In genomic region chr12:92829683-92830282, GRCh38 we compare ENCODE assay signal across 6 cellular contexts.
"Had no signal": no experiment of that assay in that cellular context is flagged by ENCODE, and none has a peak within 500 bp of the region (broad histone marks: within the 10 kb centered on the region; RNA-seq: fewer than 3 reads in every experiment).

No MANE protein-coding gene starts in this region.

- ATAC-seq: GM23338 had no signal

- H3K4me2 ChIP-seq: GM23338, KMS-11 had no signal

- DNase-seq: H9, HCEC 1CT, KBM-7 had no signal

- H2AFZ ChIP-seq: GM23338 had no signal

- H3K27ac ChIP-seq: KMS-11 had no signal

- H3K4me3 ChIP-seq: GM23338 had no signal

- FAIRE-seq: H1 had no signal

- H3K9ac ChIP-seq: KMS-11 had no signal
